ENCODE assay signal across 23 cellular contexts in genomic region chr4:154836513-154836912, GRCh38. TPM values are rescaled to one million over a fixed set of nuclear protein-coding genes. Genes with fewer than 3 reads are reported as not detected.
"Had no signal": no experiment of that assay in that cellular context is flagged by ENCODE, and none has a peak within 500 bp of the region (broad histone marks: within the 10 kb centered on the region; RNA-seq: fewer than 3 reads in every experiment).

No MANE protein-coding gene starts in this region.

- H3K4me3 ChIP-seq: coronary artery, gastrocnemius medialis, heart right ventricle, left ventricle myocardium inferior, lung, right atrium auricular region had no signal

- H3K27ac ChIP-seq: coronary artery, gastrocnemius medialis, heart right ventricle, left ventricle myocardium inferior, neutrophil, right atrium auricular region had no signal

- DNase-seq: effector CD4-positive, alpha-beta T cell; endodermal cell; gastrocnemius medialis; heart right ventricle; immature natural killer cell; left ventricle myocardium inferior; mesenchymal stem cell; naive B cell; small intestine; stimulated activated CD4-positive, alpha-beta T cell treated with anti-CD3 and anti-CD28 coated beads, Interleukin-12 subunit alpha, Interleukin-12 subunit beta, amount 100 ng/mL, for 4 hours; stimulated activated naive CD4-positive, alpha-beta T cell; trophoblast cell had no signal

- H3K9me3 ChIP-seq: gastrocnemius medialis, neutrophil had no signal

- H3K27me3 ChIP-seq: gastrocnemius medialis, heart right ventricle, neutrophil, right atrium auricular region had no signal

- H3K4me1 ChIP-seq: gastrocnemius medialis, heart right ventricle, right atrium auricular region had no signal

- H3K36me3 ChIP-seq: gastrocnemius medialis, heart right ventricle, left ventricle myocardium inferior, neutrophil, right atrium auricular region had no signal

- ATAC-seq: gastrocnemius medialis, heart right ventricle had no signal

RNA-seq across cellular contexts. Expression of gene RBM46, which starts 55.4 kb away (rescaled TPM):
- total RNA-seq: chondrocyte, dermis microvascular lymphatic vessel endothelial cell, endothelial cell of umbilical vein, fibroblast of villous mesenchyme, gastrocnemius medialis, heart right ventricle, left ventricle myocardium inferior, lung, osteoblast, right atrium auricular region, urinary bladder had no signal
- polyA plus RNA-seq: endothelial cell of umbilical vein, esophagus, heart right ventricle, immature natural killer cell, urinary bladder had no signal
